ENCODE assay signal across 7 cellular contexts in genomic region chr11:62671604-62672528, GRCh38. TPM values are rescaled to one million over a fixed set of nuclear protein-coding genes. Genes with fewer than 3 reads are reported as not detected.
DNase-seq lines count a peak whose midpoint lies in the region; ATAC-seq and TF ChIP-seq lines count a peak whose summit lies in the region.

LBHD1 (minus strand) TSS chr11:62672267; CDS start chr11:62670031, 2,236 bp downstream.
UQCC3 (plus strand) TSS chr11:62671673; CDS start chr11:62671746, 73 bp downstream.

- H3K9me3 Mint-ChIP-seq in immature natural killer cell: no peaks in the 10 kb centered on the region

- no peaks in the 10 kb centered on the region for H3K9me3 ChIP-seq in breast epithelium
- H3K9me3 ChIP-seq in spleen: no peaks in the 10 kb centered on the region

- TF ChIP-seq POLR2A in breast epithelium (IDR thresholded peaks at IDR 0.05) (peak; percentile 49), spleen (IDR thresholded peaks at IDR 0.05) (peak in 1 of 3 donors; percentile 65)

- TF ChIP-seq CTCF in VCaP (conservative IDR thresholded peaks at IDR 0.05): no peak
- TF ChIP-seq CTCF in breast epithelium (IDR thresholded peaks at IDR 0.05): no peak
- peak in 1 of 11 experiments; percentile 3 for TF ChIP-seq CTCF in spleen (IDR thresholded peaks at IDR 0.05 in 8 of 11, conservative IDR thresholded peaks at IDR 0.05 in 3 of 11)

- WGBS in spleen, 5 donors: 0 to 1% (median 0%) methylated on average over 39 to 66 of the region's 66 CpGs

- H3K27ac Mint-ChIP-seq in immature natural killer cell: peak within 1 kb of the TSS; percentile 92 to 98 (median 96)

- peaks cover 43 to 51% of the 10 kb centered on the region in 2 donors for H3K4me1 Mint-ChIP-seq in immature natural killer cell

- peaks cover 3 to 12% (median 11%) of the 10 kb centered on the region in 3 donors for H3K27me3 Mint-ChIP-seq in immature natural killer cell (ENCODE audit: low read depth in 3 of 3)

- H3K36me3 Mint-ChIP-seq in immature natural killer cell: peaks cover 4 to 8% (median 5%) of the 10 kb centered on the region in 3 donors

- H3K4me1 ChIP-seq in breast epithelium (peaks cover 4 to 15% of the 10 kb centered on the region in 2 donors), spleen (peaks cover 24 to 91% (median 68%) of the 10 kb centered on the region in 6 donors)

- no peaks in the 10 kb centered on the region for H3K27me3 ChIP-seq in breast epithelium
- no peaks in the 10 kb centered on the region for H3K27me3 ChIP-seq in spleen (replicated peaks in 1 of 7)

- peak; percentile 65 for ATAC-seq in GM18498 (IDR thresholded peaks at IDR 0.05; ENCODE audit: unreplicated experiment)
- ATAC-seq in HG03039 (IDR thresholded peaks at IDR 0.05; ENCODE audit: unreplicated experiment): peak; percentile 37

- H3K4me3 ChIP-seq in breast epithelium: peak within 1 kb of the TSS; percentile 77 to 84 (median 80)
- peak within 1 kb of the TSS; percentile 76 to 96 (median 93) for H3K4me3 ChIP-seq in spleen

- H3K36me3 ChIP-seq in breast epithelium: no peaks in the 10 kb centered on the region
- H3K36me3 ChIP-seq in spleen: peaks cover 0 to 54% (median 29%) of the 10 kb centered on the region in 6 donors

- H3K27ac ChIP-seq in VCaP (peak within 1 kb of the TSS; percentile 95), breast epithelium (peak within 1 kb of the TSS; percentile 90 to 93), spleen (peak within 1 kb of the TSS; percentile 86 to 96 (median 94))

- H3K4me3 Mint-ChIP-seq in immature natural killer cell: peak within 1 kb of the TSS; percentile 97 to 100 (median 100)

- intact Hi-C loops in breast epithelium (cut with DNase I; ENCODE audit: low total_unique reads): loop anchor here (1.0 kb wide), 1 partner anchor 22 kb away; no protein-coding TSS in a partner anchor
- intact Hi-C loops in spleen (cut with DNase I; ENCODE audit: low total_unique reads): loop anchor here (10.0 kb wide), 1 partner anchor 77 kb away; the partner anchor contains the start of gene TUT1

- DNase-seq in NCI-H2171 treated with DMSO at 0.1 percent for 48 hours (lab: John Stamatoyannopoulos, UW): peak; percentile 89
- DNase-seq in breast epithelium (ENCODE audit: low spot score in 2 of 2): peak; percentile 72 to 75
- peak; percentile 82 to 86 (median 83) for DNase-seq in immature natural killer cell
- peak; percentile 92 for DNase-seq in spleen

RNA-seq across cellular contexts. Expression of gene LBHD1, which starts in this region (rescaled TPM):
- total RNA-seq in breast epithelium (1 to 10 TPM; 4.3 to 6.0 (median 5.6) TPM), spleen (10 to 100 TPM in 6 of 7 donors, 1 to 10 TPM in 1; 10.0 to 20.2 (median 12.8) TPM)
- polyA plus RNA-seq in immature natural killer cell (10 to 100 TPM in 1 of 3 donors, 1 to 10 TPM in 2; 6.3 to 11.4 (median 6.5) TPM), spleen (10 to 100 TPM in 2 of 3 donors, 1 to 10 TPM in 1; 7.3 to 21.2 (median 15.1) TPM)

RNA-seq across cellular contexts. Expression of gene UQCC3, which starts in this region (rescaled TPM):
- 1 to 10 TPM; 7.4 to 9.8 (median 8.3) TPM for total RNA-seq in breast epithelium
- polyA plus RNA-seq in immature natural killer cell: 10 to 100 TPM; 13.9 to 18.0 (median 14.0) TPM
- total RNA-seq in spleen: 1 to 10 TPM; 4.9 to 6.5 (median 5.9) TPM
- polyA plus RNA-seq in spleen: 10 to 100 TPM; 20.2 to 23.7 (median 23.3) TPM

Comparison
In these comparisons a context has a peak if more than half of its experiments do, and no peak if none do; other contexts are left out.
1. Peak in every context shown above with its lines: DNase-seq, ATAC-seq, H3K4me3 ChIP-seq and H3K27ac ChIP-seq.